In the genomic region with DNA sequence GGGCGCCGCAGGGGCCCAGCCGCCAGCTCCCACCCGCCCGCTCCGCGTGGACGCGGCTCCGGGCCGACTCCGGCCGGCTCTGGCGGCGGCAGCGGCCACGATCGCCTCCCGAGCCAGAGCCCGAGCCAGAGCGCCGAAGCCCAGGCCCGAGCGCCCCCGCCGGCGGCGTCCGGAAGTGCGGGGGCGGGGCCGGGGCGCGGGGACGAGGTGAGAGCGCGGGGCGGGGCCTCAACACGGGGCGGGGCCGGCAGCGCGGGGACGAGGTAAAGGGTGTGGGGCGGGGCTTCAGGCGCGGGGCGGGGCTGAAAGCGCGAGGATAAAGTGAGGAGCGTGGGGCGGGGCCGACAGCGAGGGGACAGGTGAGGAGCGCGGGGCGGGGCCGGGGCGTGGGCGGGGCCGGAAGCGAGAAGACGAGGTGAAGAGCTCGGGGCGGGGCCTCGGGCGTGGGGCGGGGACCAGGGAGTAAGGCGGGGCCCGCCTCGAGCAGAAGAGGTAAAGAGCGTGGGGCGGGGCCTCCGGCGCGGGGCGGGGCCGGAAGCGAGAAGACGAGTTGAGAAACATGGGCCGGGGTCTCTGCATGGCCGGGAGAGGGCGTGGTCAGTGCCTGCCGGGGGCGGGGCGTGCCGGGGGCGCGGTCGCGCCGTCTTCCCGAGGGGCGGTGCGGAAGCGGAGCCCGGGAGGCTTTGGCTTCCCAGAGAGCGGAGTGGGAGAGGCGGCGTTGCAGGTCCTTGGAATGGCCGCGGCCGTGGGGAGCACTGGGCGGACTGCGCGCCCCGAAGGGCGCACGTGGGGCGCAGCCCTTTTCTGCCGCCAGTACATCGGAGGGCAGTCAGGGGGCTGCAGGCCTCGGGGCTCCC, we compare ENCODE assay signal across 8 cellular contexts. TPM values are rescaled to one million over a fixed set of nuclear protein-coding genes. Genes with fewer than 3 reads are reported as not detected.
A peak's percentile ranks its signal among the peaks of the same experiment; 100 is the strongest.
DNase-seq lines count a peak whose midpoint lies in the region; ATAC-seq, FAIRE-seq and TF ChIP-seq lines count a peak whose summit lies in the region.

A gene with protein sequence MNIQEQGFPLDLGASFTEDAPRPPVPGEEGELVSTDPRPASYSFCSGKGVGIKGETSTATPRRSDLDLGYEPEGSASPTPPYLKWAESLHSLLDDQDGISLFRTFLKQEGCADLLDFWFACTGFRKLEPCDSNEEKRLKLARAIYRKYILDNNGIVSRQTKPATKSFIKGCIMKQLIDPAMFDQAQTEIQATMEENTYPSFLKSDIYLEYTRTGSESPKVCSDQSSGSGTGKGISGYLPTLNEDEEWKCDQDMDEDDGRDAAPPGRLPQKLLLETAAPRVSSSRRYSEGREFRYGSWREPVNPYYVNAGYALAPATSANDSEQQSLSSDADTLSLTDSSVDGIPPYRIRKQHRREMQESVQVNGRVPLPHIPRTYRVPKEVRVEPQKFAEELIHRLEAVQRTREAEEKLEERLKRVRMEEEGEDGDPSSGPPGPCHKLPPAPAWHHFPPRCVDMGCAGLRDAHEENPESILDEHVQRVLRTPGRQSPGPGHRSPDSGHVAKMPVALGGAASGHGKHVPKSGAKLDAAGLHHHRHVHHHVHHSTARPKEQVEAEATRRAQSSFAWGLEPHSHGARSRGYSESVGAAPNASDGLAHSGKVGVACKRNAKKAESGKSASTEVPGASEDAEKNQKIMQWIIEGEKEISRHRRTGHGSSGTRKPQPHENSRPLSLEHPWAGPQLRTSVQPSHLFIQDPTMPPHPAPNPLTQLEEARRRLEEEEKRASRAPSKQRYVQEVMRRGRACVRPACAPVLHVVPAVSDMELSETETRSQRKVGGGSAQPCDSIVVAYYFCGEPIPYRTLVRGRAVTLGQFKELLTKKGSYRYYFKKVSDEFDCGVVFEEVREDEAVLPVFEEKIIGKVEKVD (minus strand): TSS at position 177 of the 857 bp plus-strand sequence. CDS start 5,698 bp downstream, outside the sequence.

- intact Hi-C loops in Right ventricle myocardium superior (cut with DNase I), result loop anchor here (5.0 kb wide), 1 partner anchor 125 kb away; the partner anchor contains the start of gene LUC7L
- intact Hi-C loops in pancreas (cut with DNase I), result no loop called here
- intact Hi-C loops in thyroid gland (cut with DNase I), result loop anchor here (5.0 kb wide), 1 partner anchor 120 kb away; the partner anchor contains the start of gene FAM234A

- H3K9me3 ChIP-seq in pancreas (no peaks in the 10 kb centered on the region), thyroid gland (no peaks in the 10 kb centered on the region)

- 1 to 3% methylated on average over 36 to 113 of the region's 113 CpGs for WGBS in pancreas, 2 donors
- 1 to 3% methylated on average over 15 to 38 of the region's 113 CpGs for WGBS in thyroid gland, 2 donors

- ATAC-seq in HG02623 (IDR thresholded peaks at IDR 0.05; ENCODE audit: unreplicated experiment), result peak; percentile 60
- peak; percentile 95 for ATAC-seq in Right ventricle myocardium superior (ENCODE audit: poor library complexity)
- peak; percentile 90 to 97 (median 93) for ATAC-seq in pancreas

- no peak for FAIRE-seq in pancreas (lab: Jason Lieb, UNC)

- TF ChIP-seq POLR2A in thyroid gland (IDR thresholded peaks at IDR 0.05), result peak; percentile 26 to 66

- H3K4me3 ChIP-seq in GM08714 (ENCODE audit: low read length) (peak within 1 kb of the TSS; percentile 94), pancreas (peak within 1 kb of the TSS; percentile 35 to 75 (median 60)), thyroid gland (replicated peaks in 1 of 3) (peak within 1 kb of the TSS in 2 of 3 donors; percentile 33 to 47)

- peaks cover 0 to 6% (median 4%) of the 10 kb centered on the region in 3 donors for H3K4me1 ChIP-seq in pancreas
- H3K4me1 ChIP-seq in thyroid gland, result peaks cover 20 to 28% of the 10 kb centered on the region in 2 donors

- H3K27me3 ChIP-seq in pancreas, result no peaks in the 10 kb centered on the region
- no peaks in the 10 kb centered on the region for H3K27me3 ChIP-seq in thyroid gland

- H3K36me3 ChIP-seq in pancreas (no peaks in the 10 kb centered on the region), thyroid gland (no peaks in the 10 kb centered on the region)

- H3K27ac ChIP-seq in pancreas (peak within 1 kb of the TSS; percentile 24 to 63 (median 28)), thyroid gland (peak within 1 kb of the TSS in 2 of 3 donors; percentile 33 to 44)

- TF ChIP-seq CTCF in pancreas (IDR thresholded peaks at IDR 0.05) (peak in 3 of 4 donors; percentile 28 to 44 (median 37)), thyroid gland (IDR thresholded peaks at IDR 0.05) (peak in 4 of 6 experiments; percentile 31 to 83 (median 52))

- DNase-seq in NCI-H1417 treated with DMSO at 0.1 percent for 48 hours (lab: John Stamatoyannopoulos, UW), result peak; percentile 95
- DNase-seq in SW 1271 (lab: John Stamatoyannopoulos, UW), result peak; percentile 74 to 81
- peak; percentile 100 for DNase-seq in activated naive CD8-positive, alpha-beta T cell treated with anti-CD3 and anti-CD28 coated beads, Interleukin-2, amount 50 U/mL, for 16 hours (ENCODE audit: low read depth, low spot score)
- peak; percentile 100 for DNase-seq in Right ventricle myocardium superior
- peak; percentile 100 for DNase-seq in pancreas
- DNase-seq in thyroid gland, result peak; percentile 100

RNA-seq across cellular contexts. Expression of the gene that starts here (rescaled TPM):
- total RNA-seq in Right ventricle myocardium superior (14.0 TPM), pancreas (10 to 100 TPM in 3 of 6 donors, 1 to 10 TPM in 3; 8.0 to 13.6 (median 9.6) TPM), thyroid gland (10 to 100 TPM; 17.5 to 29.7 (median 26.4) TPM)
- 10 to 100 TPM; 12.3 to 12.8 TPM for polyA plus RNA-seq in pancreas

Comparison
In these comparisons a context has a peak if more than half of its experiments do, and no peak if none do; other contexts are left out.
1. Peak in every context shown above with its lines: DNase-seq, ATAC-seq, H3K4me3 ChIP-seq and H3K27ac ChIP-seq.
2. H3K4me3 ChIP-seq: peak in every context shown above with its lines; median percentile 94 in GM08714; 60 in pancreas; 40 in thyroid gland.
3. intact Hi-C loops: an anchor here in Right ventricle myocardium superior (5.0 kb wide) and thyroid gland (5.0 kb wide); none called in pancreas.